1 cellular context compared by ENCODE assay signal in genomic region chr22:50627914-50628542, GRCh38.
A peak's percentile ranks its signal among the peaks of the same experiment; 100 is the strongest.
TF ChIP-seq lines count a peak whose summit lies in the region.

Gene ARSA (minus strand): TSS chr22:50628152. CDS start chr22:50627779, 373 bp downstream.

TF ChIP-seq in PFSK-1, 5 proteins besides CTCF, POLR2A, EP300 and RAD21:
- peak; percentile 73 for TF ChIP-seq FOXP2 (optimal IDR thresholded peaks at IDR 0.05; ENCODE audit: borderline replicate concordance, extremely low read depth, extremely low read length, insufficient read depth)
- TF ChIP-seq POLR2AphosphoS5 (IDR thresholded peaks at IDR 0.05; ENCODE audit: low read depth, low read length): peak; percentile 72
- TF ChIP-seq REST (IDR thresholded peaks at IDR 0.05; ENCODE audit: insufficient read depth in 1 of 2, low read depth in 2 of 2, low read length in 2 of 2): no peak
- no peak for TF ChIP-seq SIN3A (IDR thresholded peaks at IDR 0.05; ENCODE audit: borderline replicate concordance, insufficient read depth, low read length)
- peak; percentile 71; the same call in 1 of the 2 replicates for TF ChIP-seq TAF1 (IDR thresholded peaks at IDR 0.05; ENCODE audit: borderline replicate concordance, insufficient read depth, low read length)
